9 cellular contexts compared by ENCODE assay signal in the genomic region with DNA sequence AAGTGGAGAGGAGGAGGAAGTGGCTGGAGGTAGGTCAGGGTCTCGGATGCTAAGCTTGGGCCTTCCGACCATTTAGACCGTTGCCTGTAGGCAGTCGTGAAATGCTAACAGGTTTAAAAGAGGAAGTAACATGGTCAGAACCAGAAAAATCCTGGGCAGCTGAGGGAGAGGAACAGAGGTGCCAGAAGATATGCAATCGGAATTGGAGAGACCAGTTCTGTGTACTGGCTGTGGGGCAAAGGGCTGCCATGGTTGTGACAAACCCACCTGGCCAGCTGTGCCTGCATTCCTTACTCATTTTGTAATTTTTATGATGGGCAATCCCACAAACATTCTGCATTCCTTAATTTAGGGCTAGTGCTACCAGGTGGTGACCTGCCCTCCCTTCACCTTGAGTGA. TPM values are rescaled to one million over a fixed set of nuclear protein-coding genes. Genes with fewer than 3 reads are reported as not detected.
DNase-seq lines count a peak whose midpoint lies in the region; ATAC-seq, FAIRE-seq and TF ChIP-seq lines count a peak whose summit lies in the region.
"Had no signal": no experiment of that assay in that cellular context is flagged by ENCODE, and none has a peak within 500 bp of the region (broad histone marks: within the 10 kb centered on the region; RNA-seq: fewer than 3 reads in every experiment).

No MANE protein-coding gene starts in this region.

- DNase-seq in GM19240 (ENCODE audit: insufficient read length, low spot score) (peak; percentile 41), body of pancreas (peak; percentile 27 to 57 (median 42)), small intestine (no peak), foreskin melanocyte (no peak), NCI-H2107 (lab: John Stamatoyannopoulos, UW) (no peak), sciatic nerve (ENCODE audit: low spot score) (no peak)
- DNase-seq: amniotic stem cell had no signal

- H3K4me1 ChIP-seq in body of pancreas: peaks cover 54% of the 10 kb centered on the region
- peaks cover 0 to 14% of the 10 kb centered on the region in 2 donors for H3K4me1 ChIP-seq in small intestine (ENCODE audit: control insufficient read depth in 2 of 2, insufficient read depth in 1 of 2, low read depth in 1 of 2, low read length in 1 of 2)

- 63 to 72% methylated on average over 5 of the region's 5 CpGs for WGBS in body of pancreas, 2 donors
- WGBS in small intestine, 3 donors: 52 to 62% (median 62%) methylated on average over 5 of the region's 5 CpGs

- H3K27ac ChIP-seq in body of pancreas: peak overlapping the region; percentile 46 to 76 (median 66)
- H3K27ac ChIP-seq in small intestine (ENCODE audit: low read depth in 1 of 2, low read length in 1 of 2): peak overlapping the region; percentile 73 to 74

- FAIRE-seq in small intestine (lab: Jason Lieb, UNC): no peak

- H3K36me3 ChIP-seq in body of pancreas (replicated peaks in 1 of 2; ENCODE audit: insufficient read depth in 1 of 2, low read depth in 2 of 2): peaks cover 0 to 7% of the 10 kb centered on the region in 2 donors
- H3K36me3 ChIP-seq in small intestine (ENCODE audit: control insufficient read depth in 2 of 2, insufficient read depth in 2 of 2, low read length in 2 of 2): peaks cover 3 to 8% of the 10 kb centered on the region in 2 donors

- no peak for TF ChIP-seq POLR2A in body of pancreas (IDR thresholded peaks at IDR 0.05)

- peak; percentile 29 for ATAC-seq in HG03064 (IDR thresholded peaks at IDR 0.05; ENCODE audit: low read depth, unreplicated experiment)
- ATAC-seq in body of pancreas: peak; percentile 84
- no peak for ATAC-seq in sciatic nerve

- H3K4me3 ChIP-seq in body of pancreas (no peak overlapping the region), small intestine (ENCODE audit: low read depth in 1 of 2, low read length in 2 of 2) (no peak overlapping the region)
- H3K4me3 ChIP-seq: lung had no signal

- no peaks in the 10 kb centered on the region for H3K9me3 ChIP-seq in body of pancreas
- no peaks in the 10 kb centered on the region for H3K9me3 ChIP-seq in small intestine (ENCODE audit: control insufficient read depth, low read depth)

- no peak for TF ChIP-seq CTCF in body of pancreas (IDR thresholded peaks at IDR 0.05)

- H3K27me3 ChIP-seq in body of pancreas: no peaks in the 10 kb centered on the region
- no peaks in the 10 kb centered on the region for H3K27me3 ChIP-seq in small intestine (ENCODE audit: control insufficient read depth in 2 of 2, insufficient read depth in 2 of 2, low read length in 2 of 2)

- intact Hi-C loops in body of pancreas (cut with DNase I) (no loop called here), sciatic nerve (cut with DNase I) (no loop called here)

RNA-seq across cellular contexts. Expression of a gene that starts 37.3 kb away (rescaled TPM):
- total RNA-seq in body of pancreas: 10 to 100 TPM; 31.3 to 42.3 TPM
- 10 to 100 TPM; 11.9 to 49.6 (median 14.9) TPM for polyA plus RNA-seq in small intestine
- total RNA-seq in sciatic nerve: 85.3 TPM

RNA-seq across cellular contexts. Expression of a gene that starts 53.4 kb away (rescaled TPM):
- total RNA-seq in body of pancreas (1 to 10 TPM; 5.6 to 8.6 TPM), sciatic nerve (23.8 TPM)
- 10 to 100 TPM in 1 of 3 donors, 1 to 10 TPM in 2; 7.6 to 11.7 (median 8.6) TPM for polyA plus RNA-seq in small intestine

Comparison
In these comparisons a context has a peak if more than half of its experiments do, and no peak if none do; other contexts are left out.
1. DNase-seq: peak in GM19240 (single experiment) and body of pancreas (4 of 4); none in small intestine (single experiment), foreskin melanocyte (single experiment), NCI-H2107 (single experiment) and sciatic nerve (single experiment).